Comparison of ENCODE assay signal across 23 cellular contexts in genomic region chr19:45437328-45437727, GRCh38. TPM values are rescaled to one million over a fixed set of nuclear protein-coding genes. Genes with fewer than 3 reads are reported as not detected.
A peak's percentile ranks its signal among the peaks of the same experiment; 100 is the strongest.
DNase-seq lines count a peak whose midpoint lies in the region; ATAC-seq, FAIRE-seq and TF ChIP-seq lines count a peak whose summit lies in the region.
"Had no signal": no experiment of that assay in that cellular context is flagged by ENCODE, and none has a peak within 500 bp of the region (broad histone marks: within the 10 kb centered on the region; RNA-seq: fewer than 3 reads in every experiment).

No MANE protein-coding gene starts in this region.

- H2AFZ ChIP-seq in K562 (ENCODE audit: low read depth, low read length), result no peak overlapping the region
- H2AFZ ChIP-seq: GM23338 had no signal

- POLR2A ChIA-PET in K562 (lab: Yijun Ruan, JAX), result interaction anchor here (1.2 kb wide), 1 partner anchor 69 kb away, joined by 3 read pairs; no protein-coding TSS in a partner anchor

- H3K79me2 ChIP-seq in K562 (ENCODE audit: control insufficient read depth, insufficient read depth, low read length), result no peaks in the 10 kb centered on the region

- CTCF ChIA-PET in activated naive CD4-positive, alpha-beta T cell treated with anti-CD3 and anti-CD28 coated beads for 36 hours (lab: Charles Lee), result interaction anchor here (0.5 to 17.6 kb wide), 5 partner anchors 8 to 168 kb away, joined by 3 to 351 read pairs (median 6); partner anchors contain the start of gene FOSB
- CTCF ChIA-PET in K562 (lab: Yijun Ruan, JAX; ENCODE audit: low intra/inter-chr PET ratio), result interaction anchor here (6.4 kb wide), 1 partner anchor 41 kb away, joined by 179 read pairs; no protein-coding TSS in a partner anchor

- H3K27ac Mint-ChIP-seq in activated naive CD4-positive, alpha-beta T cell treated with anti-CD3 and anti-CD28 coated beads for 36 hours, result peak overlapping the region; percentile 50
- H3K27ac Mint-ChIP-seq in activated naive CD4-positive, alpha-beta T cell treated with anti-CD3 and anti-CD28 coated beads, Interleukin-2, amount 50 U/mL, for 72 hours, result no peak overlapping the region
- H3K27ac Mint-ChIP-seq in neural crest cell (ENCODE audit: unreplicated experiment), result no peak overlapping the region
- H3K27ac Mint-ChIP-seq: CD8-positive, alpha-beta T cell; GM23338 had no signal

- H3K4me3 Mint-ChIP-seq in activated naive CD4-positive, alpha-beta T cell treated with anti-CD3 and anti-CD28 coated beads for 36 hours, result no peak overlapping the region
- H3K4me3 Mint-ChIP-seq in neural crest cell, result peak overlapping the region; percentile 49
- H3K4me3 Mint-ChIP-seq: CD8-positive, alpha-beta T cell; GM23338 had no signal

- no peaks in the 10 kb centered on the region for H3K9me3 ChIP-seq in K562 (replicated peaks; ENCODE audit: control insufficient read depth, insufficient read depth, low read depth, low read length)
- H3K9me3 ChIP-seq: Caco-2 had no signal

- H3K27me3 Mint-ChIP-seq in activated naive CD4-positive, alpha-beta T cell treated with anti-CD3 and anti-CD28 coated beads for 36 hours (ENCODE audit: low read depth), result no peaks in the 10 kb centered on the region
- no peaks in the 10 kb centered on the region for H3K27me3 Mint-ChIP-seq in neural crest cell (ENCODE audit: low read depth)

- H3K4me2 ChIP-seq in K562 (ENCODE audit: insufficient read depth, low read length), result no peak overlapping the region
- H3K4me2 ChIP-seq: GM23338 had no signal

- H3K36me3 ChIP-seq in K562 (ENCODE audit: control insufficient read depth, insufficient read depth, low read length), result no peaks in the 10 kb centered on the region

- H3K9ac ChIP-seq in K562 (ENCODE audit: insufficient read depth in 1 of 2, low read depth in 2 of 2, low read length in 2 of 2), result no peak overlapping the region

- H3K27me3 ChIP-seq in K562 (ENCODE audit: control insufficient read depth in 2 of 2, insufficient read depth in 2 of 2, low read length in 2 of 2), result no peaks in the 10 kb centered on the region

- H3K4me1 ChIP-seq in K562 (replicated peaks in 1 of 2; ENCODE audit: control insufficient read depth in 2 of 2, insufficient read depth in 2 of 2, low read length in 2 of 2), result peaks cover 20 to 27% of the 10 kb centered on the region in 2 experiments

- no TSS peak for BruUV-seq in K562 (replicated peaks; lab: Mats Ljungman, UMichigan)

- no peak for TF ChIP-seq RAD21 in K562 (CRISPR knock-in tag; conservative IDR thresholded peaks at IDR 0.05 in 1 of 2, IDR thresholded peaks at IDR 0.05 in 1 of 2)

- WGBS in K562 (ENCODE audit: insufficient coverage, low coverage, missing lambda C conversion rate), result 57% methylated on average over 3 of the region's 3 CpGs

- no peaks in the 10 kb centered on the region for H4K20me1 ChIP-seq in K562 (replicated peaks; ENCODE audit: control insufficient read depth, insufficient read depth, low read length)

- H3K27ac ChIP-seq in K562 (ENCODE audit: extremely low read depth, low read depth, low read length), result no peak overlapping the region
- H3K27ac ChIP-seq: 22Rv1 had no signal

- peaks cover 9% of the 10 kb centered on the region for H3K4me1 Mint-ChIP-seq in activated naive CD4-positive, alpha-beta T cell treated with anti-CD3 and anti-CD28 coated beads for 36 hours (ENCODE audit: low read depth)
- peaks cover 13% of the 10 kb centered on the region for H3K4me1 Mint-ChIP-seq in neural crest cell

- no peak for ATAC-seq in activated naive CD4-positive, alpha-beta T cell treated with anti-CD3 and anti-CD28 coated beads, Interleukin-2, amount 50 U/mL, for 72 hours
- ATAC-seq in K562 (no peak), GM19452 (IDR thresholded peaks at IDR 0.05; ENCODE audit: unreplicated experiment) (no peak)
- ATAC-seq: CD8-positive, alpha-beta T cell; GM23338 had no signal

- no peak for DNase-seq in activated naive CD4-positive, alpha-beta T cell treated with anti-CD3 and anti-CD28 coated beads for 36 hours
- DNase-seq in activated naive CD4-positive, alpha-beta T cell treated with anti-CD3 and anti-CD28 coated beads, Interleukin-2, amount 50 U/mL, for 72 hours (ENCODE audit: low spot score in 2 of 2), result no peak
- DNase-seq in K562 (ENCODE audit: extremely low read depth in 1 of 4, low spot score in 3 of 4) (no peak), neural crest cell (ENCODE audit: low read depth, low spot score) (no peak), H4 (ENCODE audit: low spot score) (no peak), NCI-H2171 (lab: John Stamatoyannopoulos, UW) (no peak), NCI-H774 (lab: John Stamatoyannopoulos, UW) (no peak)
- DNase-seq: ACHN; AML-193; C1 segment of cervical spinal cord; Caco-2; CD8-positive, alpha-beta T cell; DMS153; DND-41; H7; HCEC 1CT had no signal

- TF ChIP-seq EP300 in K562 (IDR thresholded peaks at IDR 0.05; ENCODE audit: low read length), result no peak

- no peak for FAIRE-seq in K562 (lab: Jason Lieb, UNC)
- FAIRE-seq: A204.1, G401.6, GM12892, GM19239 had no signal

- H3K9me3 Mint-ChIP-seq in activated naive CD4-positive, alpha-beta T cell treated with anti-CD3 and anti-CD28 coated beads for 36 hours, result no peaks in the 10 kb centered on the region
- H3K9me3 Mint-ChIP-seq in activated naive CD4-positive, alpha-beta T cell treated with anti-CD3 and anti-CD28 coated beads, Interleukin-2, amount 50 U/mL, for 72 hours, result no peaks in the 10 kb centered on the region
- no peaks in the 10 kb centered on the region for H3K9me3 Mint-ChIP-seq in neural crest cell
- H3K9me3 Mint-ChIP-seq: CD8-positive, alpha-beta T cell; GM23338 had no signal

- H3K9me1 ChIP-seq in K562 (ENCODE audit: control insufficient read depth, insufficient read depth, low read length), result no peaks in the 10 kb centered on the region

- in situ Hi-C loops in K562 (cut with MboI), result no loop called here

- no peaks in the 10 kb centered on the region for H3K36me3 Mint-ChIP-seq in activated naive CD4-positive, alpha-beta T cell treated with anti-CD3 and anti-CD28 coated beads for 36 hours (ENCODE audit: low read depth)
- H3K36me3 Mint-ChIP-seq in activated naive CD4-positive, alpha-beta T cell treated with anti-CD3 and anti-CD28 coated beads, Interleukin-2, amount 50 U/mL, for 72 hours, result no peaks in the 10 kb centered on the region
- no peaks in the 10 kb centered on the region for H3K36me3 Mint-ChIP-seq in neural crest cell (ENCODE audit: low read depth)
- H3K36me3 Mint-ChIP-seq: CD8-positive, alpha-beta T cell had no signal

- H3K4me3 ChIP-seq in K562, result no peak overlapping the region
- H3K4me3 ChIP-seq: GM23338 had no signal

- no peak for TF ChIP-seq CTCF in K562 (IDR thresholded peaks at IDR 0.05 in 2 of 3, conservative IDR thresholded peaks at IDR 0.05 in 1 of 3; ENCODE audit: insufficient read depth in 2 of 3, low read depth in 1 of 3, low read length in 3 of 3)
- no peak for TF ChIP-seq CTCF in neural crest cell (conservative IDR thresholded peaks at IDR 0.05)

- intact Hi-C loops in activated naive CD4-positive, alpha-beta T cell treated with anti-CD3 and anti-CD28 coated beads for 36 hours (cut with micrococcal nuclease), result loop anchor here (5.0 kb wide), 1 partner anchor 145 kb away; the partner anchor contains the start of gene OPA3
- intact Hi-C loops in K562 (cut with micrococcal nuclease), result no loop called here

- no peak for TF ChIP-seq POLR2A in K562 (conservative IDR thresholded peaks at IDR 0.05)

RNA-seq across cellular contexts. Expression of gene ERCC1, which starts 13.6 kb away (rescaled TPM):
- 10 to 100 TPM; 28.9 to 30.7 TPM for total RNA-seq in activated naive CD4-positive, alpha-beta T cell treated with anti-CD3 and anti-CD28 coated beads for 36 hours
- total RNA-seq in activated naive CD4-positive, alpha-beta T cell treated with anti-CD3 and anti-CD28 coated beads, Interleukin-2, amount 50 U/mL, for 72 hours, result 10 to 100 TPM in 1 of 2 donors, 1 to 10 TPM in 1; 9.7 to 60.7 TPM
- 39.0 and 101 TPM in 2 replicates for total RNA-seq in K562 (2011; cell fraction: chromatin; rRNA removed; ENCODE audit: low replicate concordance)
- total RNA-seq in K562 (2011; cell fraction: nucleolus; rRNA removed), result 64.0 and 74.7 TPM in 2 replicates
- 56.7 and 74.6 TPM in 2 replicates for total RNA-seq in K562 (2011; cell fraction: nucleoplasm; rRNA removed)
- 87.1 and 89.4 TPM in 2 replicates for total RNA-seq in K562 (2014; rRNA removed)
- 31.1 and 37.7 TPM in 2 replicates for total RNA-seq in K562 (2014; rRNA removed; fragmentation: Illumina TruSeq; extraction: Trizol)
- total RNA-seq in K562 (2015; rRNA removed; fragmentation: Illumina TruSeq; extraction: Trizol), result 49.9 and 57.3 TPM in 2 replicates
- 75.1 and 75.5 TPM in 2 replicates for total RNA-seq in K562 (2021)
- polyA plus RNA-seq in K562 (2011; rRNA removed), result 60.0 and 67.5 TPM in 2 replicates
- 85.4 and 165 TPM in 2 replicates for polyA plus RNA-seq in K562 (2011; cell fraction: cytosol; rRNA removed)
- 90.3 and 164 TPM in 2 replicates for polyA plus RNA-seq in K562 (2011; cell fraction: nucleus; rRNA removed)
- polyA plus RNA-seq in K562 (2012), result 61.5 and 139 TPM in 2 replicates
- 70.3 and 86.8 TPM in 2 replicates for polyA plus RNA-seq in K562 (2014; fragmentation: Illumina TruSeq; extraction: Trizol)
- 10 to 100 TPM in 1 of 2 experiments, 1 to 10 TPM in 1; 9.3 to 17.0 TPM for polyA plus RNA-seq in K562 (2014; fragmentation: Nextera tagmentation; extraction: Ambion mirVana)
- 92.6 and 95.8 TPM in 2 replicates for polyA plus RNA-seq in K562 (2014; rRNA removed)
- polyA minus RNA-seq in K562 (2011; rRNA and poly(A)+ RNA removed), result 19.6 and 33.4 TPM in 2 replicates
- polyA minus RNA-seq in K562 (2011; cell fraction: cytosol; rRNA and poly(A)+ RNA removed), result 57.8 and 74.6 TPM in 2 replicates
- 37.8 and 41.3 TPM in 2 replicates for polyA minus RNA-seq in K562 (2011; cell fraction: nucleus; rRNA and poly(A)+ RNA removed)
- total RNA-seq in neural crest cell, result 111 and 115 TPM in 2 replicates
- 49.3 and 84.0 TPM in 2 replicates for total RNA-seq in H4 (2014; rRNA removed; shearing (Covaris generic))

RNA-seq across cellular contexts. Expression of gene FOSB, which starts 30.5 kb away (rescaled TPM):
- total RNA-seq in activated naive CD4-positive, alpha-beta T cell treated with anti-CD3 and anti-CD28 coated beads for 36 hours, result 1 to 10 TPM; 8.0 to 8.7 TPM
- 10 to 100 TPM; 19.9 to 37.6 TPM for total RNA-seq in activated naive CD4-positive, alpha-beta T cell treated with anti-CD3 and anti-CD28 coated beads, Interleukin-2, amount 50 U/mL, for 72 hours
- total RNA-seq in K562 (2011; cell fraction: chromatin; rRNA removed; ENCODE audit: low replicate concordance), result 2.1 and 8.8 TPM in 2 replicates
- total RNA-seq in K562 (2011; cell fraction: nucleolus; rRNA removed), result 4.2 and 6.7 TPM in 2 replicates
- total RNA-seq in K562 (2011; cell fraction: nucleoplasm; rRNA removed), result 3.9 and 4.5 TPM in 2 replicates
- total RNA-seq in K562 (2014; rRNA removed), result 1.2 and 1.6 TPM in 2 replicates
- total RNA-seq in K562 (2014; rRNA removed; fragmentation: Illumina TruSeq; extraction: Trizol), result 0.73 TPM in 2 replicates
- 0.18 and 0.26 TPM in 2 replicates for total RNA-seq in K562 (2015; rRNA removed; fragmentation: Illumina TruSeq; extraction: Trizol)
- 2.4 and 2.7 TPM in 2 replicates for total RNA-seq in K562 (2021)
- 0.25 and 0.27 TPM in 2 replicates for polyA plus RNA-seq in K562 (2011; rRNA removed)
- polyA plus RNA-seq in K562 (2011; cell fraction: cytosol; rRNA removed), result 0.32 and 0.52 TPM in 2 replicates
- 1.8 and 3.8 TPM in 2 replicates for polyA plus RNA-seq in K562 (2011; cell fraction: nucleus; rRNA removed)
- polyA plus RNA-seq in K562 (2012), result 0.76 and 1.3 TPM in 2 replicates
- 1.2 and 1.4 TPM in 2 replicates for polyA plus RNA-seq in K562 (2014; fragmentation: Illumina TruSeq; extraction: Trizol)
- polyA plus RNA-seq in K562 (2014; fragmentation: Nextera tagmentation; extraction: Ambion mirVana), result under 1 TPM; 0.11 to 0.30 TPM
- 0.93 and 2.9 TPM in 2 replicates for polyA plus RNA-seq in K562 (2014; rRNA removed)
- 0.54 and 0.77 TPM in 2 replicates for polyA minus RNA-seq in K562 (2011; rRNA and poly(A)+ RNA removed)
- 0.55 and 0.76 TPM in 2 replicates for polyA minus RNA-seq in K562 (2011; cell fraction: cytosol; rRNA and poly(A)+ RNA removed)
- polyA minus RNA-seq in K562 (2011; cell fraction: nucleus; rRNA and poly(A)+ RNA removed), result 2.8 and 3.6 TPM in 2 replicates
- total RNA-seq in neural crest cell, result 0.26 and 0.45 TPM in 2 replicates
- total RNA-seq in H4 (2014; rRNA removed; shearing (Covaris generic)), result 1.2 TPM in 1 of 2 replicates, not detected in the other

RNA-seq across cellular contexts. Expression of gene POLR1G, which starts 30.9 kb away (rescaled TPM):
- total RNA-seq in activated naive CD4-positive, alpha-beta T cell treated with anti-CD3 and anti-CD28 coated beads for 36 hours, result 1 to 10 TPM; 7.4 to 7.6 TPM
- total RNA-seq in activated naive CD4-positive, alpha-beta T cell treated with anti-CD3 and anti-CD28 coated beads, Interleukin-2, amount 50 U/mL, for 72 hours, result 10 to 100 TPM in 1 of 2 donors, 1 to 10 TPM in 1; 6.8 to 14.1 TPM
- 7.5 and 14.6 TPM in 2 replicates for total RNA-seq in K562 (2011; cell fraction: chromatin; rRNA removed; ENCODE audit: low replicate concordance)
- 11.1 and 14.3 TPM in 2 replicates for total RNA-seq in K562 (2011; cell fraction: nucleolus; rRNA removed)
- total RNA-seq in K562 (2011; cell fraction: nucleoplasm; rRNA removed), result 9.8 and 10.3 TPM in 2 replicates
- total RNA-seq in K562 (2014; rRNA removed) (36.6 and 50.6 TPM in 2 replicates), K562 (2014; rRNA removed; fragmentation: Illumina TruSeq; extraction: Trizol) (19.7 and 22.7 TPM in 2 replicates), K562 (2015; rRNA removed; fragmentation: Illumina TruSeq; extraction: Trizol) (50.1 and 51.0 TPM in 2 replicates), K562 (2021) (27.4 and 32.1 TPM in 2 replicates), neural crest cell (11.7 and 12.8 TPM in 2 replicates)
- polyA plus RNA-seq in K562 (2011; rRNA removed) (8.5 and 9.7 TPM in 2 replicates), K562 (2014; fragmentation: Illumina TruSeq; extraction: Trizol) (32.6 and 37.4 TPM in 2 replicates), K562 (2014; fragmentation: Nextera tagmentation; extraction: Ambion mirVana) (1 to 10 TPM; 3.0 to 6.4 TPM), K562 (2014; rRNA removed) (29.2 and 31.7 TPM in 2 replicates)
- polyA plus RNA-seq in K562 (2011; cell fraction: cytosol; rRNA removed), result 11.0 and 17.1 TPM in 2 replicates
- 3.6 and 6.6 TPM in 2 replicates for polyA plus RNA-seq in K562 (2011; cell fraction: nucleus; rRNA removed)
- 5.1 and 14.9 TPM in 2 replicates for polyA plus RNA-seq in K562 (2012)
- polyA minus RNA-seq in K562 (2011; rRNA and poly(A)+ RNA removed), result 4.5 and 4.9 TPM in 2 replicates
- 12.2 and 12.9 TPM in 2 replicates for polyA minus RNA-seq in K562 (2011; cell fraction: cytosol; rRNA and poly(A)+ RNA removed)
- 3.0 and 3.8 TPM in 2 replicates for polyA minus RNA-seq in K562 (2011; cell fraction: nucleus; rRNA and poly(A)+ RNA removed)
- total RNA-seq in H4 (2014; rRNA removed; shearing (Covaris generic)), result 6.8 and 9.0 TPM in 2 replicates

RNA-seq across cellular contexts. Expression of gene PPP1R13L, which starts 32.5 kb away (rescaled TPM):
- 1 to 10 TPM; 4.0 to 4.8 TPM for total RNA-seq in activated naive CD4-positive, alpha-beta T cell treated with anti-CD3 and anti-CD28 coated beads for 36 hours
- total RNA-seq in activated naive CD4-positive, alpha-beta T cell treated with anti-CD3 and anti-CD28 coated beads, Interleukin-2, amount 50 U/mL, for 72 hours, result 10 to 100 TPM; 10.9 to 52.2 TPM
- 13.7 and 25.0 TPM in 2 replicates for total RNA-seq in K562 (2011; cell fraction: chromatin; rRNA removed; ENCODE audit: low replicate concordance)
- total RNA-seq in K562 (2011; cell fraction: nucleolus; rRNA removed), result 14.5 and 17.6 TPM in 2 replicates
- total RNA-seq in K562 (2011; cell fraction: nucleoplasm; rRNA removed), result 15.8 and 21.6 TPM in 2 replicates
- total RNA-seq in K562 (2014; rRNA removed) (2.3 TPM in 2 replicates), K562 (2014; rRNA removed; fragmentation: Illumina TruSeq; extraction: Trizol) (0.84 and 1.0 TPM in 2 replicates), K562 (2015; rRNA removed; fragmentation: Illumina TruSeq; extraction: Trizol) (0.83 and 0.94 TPM in 2 replicates), K562 (2021) (4.5 and 6.7 TPM in 2 replicates), neural crest cell (6.4 and 8.2 TPM in 2 replicates)
- polyA plus RNA-seq in K562 (2011; rRNA removed) (2.0 and 6.6 TPM in 2 replicates), K562 (2014; fragmentation: Illumina TruSeq; extraction: Trizol) (2.7 and 3.6 TPM in 2 replicates), K562 (2014; fragmentation: Nextera tagmentation; extraction: Ambion mirVana) (under 1 TPM; 0.32 to 0.82 TPM), K562 (2014; rRNA removed) (1.7 and 3.7 TPM in 2 replicates)
- polyA plus RNA-seq in K562 (2011; cell fraction: cytosol; rRNA removed), result 2.6 and 3.5 TPM in 2 replicates
- 16.5 and 21.1 TPM in 2 replicates for polyA plus RNA-seq in K562 (2011; cell fraction: nucleus; rRNA removed)
- 7.4 and 23.3 TPM in 2 replicates for polyA plus RNA-seq in K562 (2012)
- polyA minus RNA-seq in K562 (2011; rRNA and poly(A)+ RNA removed), result 1.6 and 2.6 TPM in 2 replicates
- 2.4 and 7.6 TPM in 2 replicates for polyA minus RNA-seq in K562 (2011; cell fraction: cytosol; rRNA and poly(A)+ RNA removed)
- 3.1 and 6.1 TPM in 2 replicates for polyA minus RNA-seq in K562 (2011; cell fraction: nucleus; rRNA and poly(A)+ RNA removed)
- total RNA-seq in H4 (2014; rRNA removed; shearing (Covaris generic)), result 0.14 and 1.1 TPM in 2 replicates

RNA-seq across cellular contexts. Expression of gene RTN2, which starts 59.5 kb away (rescaled TPM):
- under 1 TPM; 0.69 to 0.84 TPM for total RNA-seq in activated naive CD4-positive, alpha-beta T cell treated with anti-CD3 and anti-CD28 coated beads for 36 hours
- 1 to 10 TPM; 3.2 to 5.1 TPM for total RNA-seq in activated naive CD4-positive, alpha-beta T cell treated with anti-CD3 and anti-CD28 coated beads, Interleukin-2, amount 50 U/mL, for 72 hours
- total RNA-seq in K562 (2011; cell fraction: chromatin; rRNA removed; ENCODE audit: low replicate concordance), result 9.6 and 30.7 TPM in 2 replicates
- total RNA-seq in K562 (2011; cell fraction: nucleolus; rRNA removed), result 33.3 and 36.9 TPM in 2 replicates
- total RNA-seq in K562 (2011; cell fraction: nucleoplasm; rRNA removed), result 17.6 and 21.3 TPM in 2 replicates
- total RNA-seq in K562 (2014; rRNA removed) (9.3 and 20.1 TPM in 2 replicates), K562 (2014; rRNA removed; fragmentation: Illumina TruSeq; extraction: Trizol) (6.9 and 7.2 TPM in 2 replicates), K562 (2015; rRNA removed; fragmentation: Illumina TruSeq; extraction: Trizol) (7.2 and 8.3 TPM in 2 replicates), K562 (2021) (21.4 and 24.3 TPM in 2 replicates), neural crest cell (16.2 and 19.8 TPM in 2 replicates)
- polyA plus RNA-seq in K562 (2011; rRNA removed) (14.1 and 23.1 TPM in 2 replicates), K562 (2014; fragmentation: Illumina TruSeq; extraction: Trizol) (18.6 and 23.7 TPM in 2 replicates), K562 (2014; fragmentation: Nextera tagmentation; extraction: Ambion mirVana) (under 1 TPM; 0.53 to 0.69 TPM), K562 (2014; rRNA removed) (12.3 and 18.7 TPM in 2 replicates)
- polyA plus RNA-seq in K562 (2011; cell fraction: cytosol; rRNA removed), result 28.2 and 40.0 TPM in 2 replicates
- polyA plus RNA-seq in K562 (2011; cell fraction: nucleus; rRNA removed), result 19.8 and 28.9 TPM in 2 replicates
- 30.4 and 54.3 TPM in 2 replicates for polyA plus RNA-seq in K562 (2012)
- 7.4 and 8.3 TPM in 2 replicates for polyA minus RNA-seq in K562 (2011; rRNA and poly(A)+ RNA removed)
- polyA minus RNA-seq in K562 (2011; cell fraction: cytosol; rRNA and poly(A)+ RNA removed), result 20.7 and 22.8 TPM in 2 replicates
- 9.0 and 16.4 TPM in 2 replicates for polyA minus RNA-seq in K562 (2011; cell fraction: nucleus; rRNA and poly(A)+ RNA removed)
- 3.5 and 6.1 TPM in 2 replicates for total RNA-seq in H4 (2014; rRNA removed; shearing (Covaris generic))
